In the genomic region with DNA sequence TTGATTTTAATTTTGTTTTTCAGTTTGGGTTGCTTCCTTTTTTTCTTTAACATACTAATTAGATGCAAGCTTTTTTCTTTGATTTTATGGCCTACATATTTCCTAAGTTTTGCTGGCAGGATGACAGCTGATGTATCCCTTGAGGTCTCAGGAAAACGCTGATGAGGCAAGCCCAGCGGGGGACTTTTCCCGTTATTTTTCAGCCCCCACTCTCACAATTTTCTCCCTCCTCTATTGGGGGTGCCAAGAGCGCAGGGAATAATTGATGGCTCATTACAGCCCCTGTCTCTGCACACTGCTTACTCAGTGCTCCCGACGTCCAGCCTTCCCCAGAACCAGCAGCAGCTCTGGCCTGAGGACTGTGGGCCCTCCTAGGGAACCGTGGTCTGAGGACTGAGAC, we compare ENCODE assay signal across 20 cellular contexts. TPM values are rescaled to one million over a fixed set of nuclear protein-coding genes. Genes with fewer than 3 reads are reported as not detected.
"Had no signal": no experiment of that assay in that cellular context is flagged by ENCODE, and none has a peak within 500 bp of the region (broad histone marks: within the 10 kb centered on the region; RNA-seq: fewer than 3 reads in every experiment).

No MANE protein-coding gene starts in this region.

- H3K27me3 Mint-ChIP-seq: activated CD4-positive, alpha-beta T cell treated with anti-CD3 and anti-CD28 coated beads, Interleukin-2, amount 10 ng/mL, durations not matched to agents 7 days and 5 days; activated T-cell treated with anti-CD3 and anti-CD28 coated beads, Interleukin-2, amount 50 U/mL, for 24 hours; dendritic cell treated with granulocyte-macrophage colony-stimulating factor and Interleukin-4, amounts not matched to agents 40 ng/mL and 50 ng/mL, for 4 days had no signal

- DNase-seq: activated CD4-positive, alpha-beta T cell treated with anti-CD3 and anti-CD28 coated beads, Interleukin-2, amount 10 ng/mL, durations not matched to agents 7 days and 5 days; activated CD4-positive, CD25-positive, alpha-beta regulatory T cell; activated CD8-positive, alpha-beta T cell treated with anti-CD3 and anti-CD28 coated beads, Interleukin-2, amount 10 ng/mL, durations not matched to agents 7 days and 5 days; activated naive CD4-positive, alpha-beta T cell treated with anti-CD3 and anti-CD28 coated beads, Interleukin-2, amount 50 U/mL, for 16 hours; activated T-cell treated with anti-CD3 and anti-CD28 coated beads, Interleukin-2, amount 50 U/mL, for 24 hours; cerebellar nuclear complex; effector CD8-positive, alpha-beta T cell; esophagus squamous epithelium; hypothalamus; islet precursor cell; midbrain; sigmoid colon; stimulated activated naive CD4-positive, alpha-beta T cell; T-helper 1 cell; T-helper 9 cell; thyroid gland had no signal

- H3K4me3 ChIP-seq: ascending aorta, esophagus squamous epithelium, lung, sigmoid colon, thyroid gland had no signal

- H3K4me3 Mint-ChIP-seq: activated CD4-positive, alpha-beta T cell treated with anti-CD3 and anti-CD28 coated beads, Interleukin-2, amount 10 ng/mL, durations not matched to agents 7 days and 5 days; activated CD8-positive, alpha-beta T cell treated with anti-CD3 and anti-CD28 coated beads, Interleukin-2, amount 10 ng/mL, durations not matched to agents 7 days and 5 days; activated T-cell treated with anti-CD3 and anti-CD28 coated beads, Interleukin-2, amount 50 U/mL, for 24 hours; dendritic cell treated with granulocyte-macrophage colony-stimulating factor and Interleukin-4, amounts not matched to agents 40 ng/mL and 50 ng/mL, for 4 days had no signal

- ATAC-seq: activated CD8-positive, alpha-beta T cell treated with anti-CD3 and anti-CD28 coated beads, Interleukin-2, amount 10 ng/mL, durations not matched to agents 7 days and 5 days; left lobe of liver had no signal

- H3K27ac Mint-ChIP-seq: activated CD4-positive, alpha-beta T cell treated with anti-CD3 and anti-CD28 coated beads, Interleukin-2, amount 10 ng/mL, durations not matched to agents 7 days and 5 days; activated CD8-positive, alpha-beta T cell treated with anti-CD3 and anti-CD28 coated beads, Interleukin-2, amount 10 ng/mL, durations not matched to agents 7 days and 5 days; activated T-cell treated with anti-CD3 and anti-CD28 coated beads, Interleukin-2, amount 50 U/mL, for 24 hours; dendritic cell treated with granulocyte-macrophage colony-stimulating factor and Interleukin-4, amounts not matched to agents 40 ng/mL and 50 ng/mL, for 4 days had no signal

- H3K4me1 Mint-ChIP-seq: activated CD4-positive, alpha-beta T cell treated with anti-CD3 and anti-CD28 coated beads, Interleukin-2, amount 10 ng/mL, durations not matched to agents 7 days and 5 days had no signal

- H3K9me3 Mint-ChIP-seq: activated CD4-positive, alpha-beta T cell treated with anti-CD3 and anti-CD28 coated beads, Interleukin-2, amount 10 ng/mL, durations not matched to agents 7 days and 5 days; activated T-cell treated with anti-CD3 and anti-CD28 coated beads, Interleukin-2, amount 50 U/mL, for 24 hours; dendritic cell treated with granulocyte-macrophage colony-stimulating factor and Interleukin-4, amounts not matched to agents 40 ng/mL and 50 ng/mL, for 4 days had no signal

RNA-seq across cellular contexts. Expression of a gene that starts 38.7 kb away (rescaled TPM):
- total RNA-seq: activated CD4-positive, alpha-beta T cell treated with anti-CD3 and anti-CD28 coated beads, Interleukin-2, amount 10 ng/mL, durations not matched to agents 7 days and 5 days had no signal
